In the genomic region with DNA sequence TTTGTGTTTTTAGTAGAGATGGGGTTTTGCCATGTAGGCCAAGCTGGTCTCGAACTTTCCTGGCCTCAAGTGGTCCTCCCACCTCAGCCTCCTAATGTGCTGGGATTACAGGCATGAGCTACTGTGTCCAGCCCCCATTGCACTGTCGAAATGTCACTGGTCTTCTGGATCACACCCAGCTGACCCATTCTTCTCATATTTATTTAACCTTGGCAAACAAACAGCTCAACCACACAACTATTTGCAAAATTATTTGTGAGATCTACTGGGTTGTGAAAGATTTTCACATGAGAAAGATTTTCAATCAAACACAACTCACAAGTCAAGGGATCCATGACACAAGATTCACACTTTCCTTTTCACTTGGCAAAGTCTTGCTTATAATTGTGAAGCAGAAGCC, we compare ENCODE assay signal across 25 cellular contexts. TPM values are rescaled to one million over a fixed set of nuclear protein-coding genes. Genes with fewer than 3 reads are reported as not detected.
DNase-seq lines count a peak whose midpoint lies in the region; ATAC-seq and TF ChIP-seq lines count a peak whose summit lies in the region.
"Had no signal": no experiment of that assay in that cellular context is flagged by ENCODE, and none has a peak within 500 bp of the region (broad histone marks: within the 10 kb centered on the region; RNA-seq: fewer than 3 reads in every experiment).

No MANE protein-coding gene starts in this region.

- no peak overlapping the region for H3K9ac ChIP-seq in liver (ENCODE audit: low read depth in 1 of 2, low read length in 2 of 2)
- H3K9ac ChIP-seq: BLaER1 treated with 17β-estradiol and CSF1 and Interleukin-3, amounts not matched to agents 10 nM and 100 nM; GM23248 had no signal

- TF ChIP-seq CTCF in liver (IDR thresholded peaks at IDR 0.05; ENCODE audit: low read depth, low read length, missing input control): no peak
- TF ChIP-seq CTCF in sigmoid colon (IDR thresholded peaks at IDR 0.05): no peak

- H3K27ac ChIP-seq in liver (ENCODE audit: low read depth in 1 of 2, low read length in 2 of 2) (no peak overlapping the region), sigmoid colon (no peak overlapping the region)
- H3K27ac ChIP-seq: A549; BLaER1 treated with 17β-estradiol and CSF1 and Interleukin-3, amounts not matched to agents 10 nM and 100 nM; GM23248 had no signal

- ATAC-seq in Right ventricle myocardium superior (ENCODE audit: poor library complexity) (no peak), HG02870 (IDR thresholded peaks at IDR 0.05; ENCODE audit: unreplicated experiment) (no peak), HG02840 (IDR thresholded peaks at IDR 0.05; ENCODE audit: low FRiP score, unreplicated experiment) (no peak)
- ATAC-seq: A549, GM12878, HCT116 had no signal

- WGBS in liver: 55% methylated on average over 2 of the region's 2 CpGs
- WGBS in sigmoid colon, 2 donors: 47 to 79% methylated on average over 2 of the region's 2 CpGs

- TF ChIP-seq POLR2A in sigmoid colon (IDR thresholded peaks at IDR 0.05): no peak

- TF ChIP-seq EP300 in sigmoid colon (IDR thresholded peaks at IDR 0.05): no peak

- H3K36me3 ChIP-seq in liver (ENCODE audit: control insufficient read depth in 4 of 4, insufficient read depth in 3 of 4, low read depth in 1 of 4, low read length in 3 of 4): no peaks in the 10 kb centered on the region
- no peaks in the 10 kb centered on the region for H3K36me3 ChIP-seq in sigmoid colon
- H3K36me3 ChIP-seq: BE2C; BLaER1 treated with 17β-estradiol and CSF1 and Interleukin-3, amounts not matched to agents 10 nM and 100 nM had no signal

- H3K4me3 ChIP-seq in liver (ENCODE audit: low read depth in 1 of 3, low read length in 3 of 3) (no peak overlapping the region), sigmoid colon (no peak overlapping the region)
- H3K4me3 ChIP-seq: A549; BLaER1 treated with 17β-estradiol and CSF1 and Interleukin-3, amounts not matched to agents 10 nM and 100 nM; GM12878; GM23248 had no signal

- H3K4me1 ChIP-seq in liver (ENCODE audit: control insufficient read depth in 4 of 4, insufficient read depth in 4 of 4, low read length in 3 of 4) (peaks cover 0 to 8% (median 4%) of the 10 kb centered on the region in 4 donors), sigmoid colon (no peaks in the 10 kb centered on the region)
- H3K4me1 ChIP-seq: A549, BE2C had no signal

- intact Hi-C loops in cardiac septum (cut with DNase I) (no loop called here), Right ventricle myocardium superior (cut with DNase I) (no loop called here), sigmoid colon (cut with DNase I) (no loop called here)

- no peaks in the 10 kb centered on the region for H3K27me3 ChIP-seq in liver (ENCODE audit: control insufficient read depth in 4 of 4, insufficient read depth in 4 of 4, low read length in 3 of 4)
- no peaks in the 10 kb centered on the region for H3K27me3 ChIP-seq in sigmoid colon
- H3K27me3 ChIP-seq: BE2C; BLaER1 treated with 17β-estradiol and CSF1 and Interleukin-3, amounts not matched to agents 10 nM and 100 nM had no signal

- no peaks in the 10 kb centered on the region for H3K9me3 ChIP-seq in liver (ENCODE audit: control insufficient read depth in 4 of 4, low read length in 3 of 4)
- H3K9me3 ChIP-seq in sigmoid colon: no peaks in the 10 kb centered on the region
- H3K9me3 ChIP-seq: A549, BE2C had no signal

- no peak for TF ChIP-seq RAD21 in liver (IDR thresholded peaks at IDR 0.05)

- DNase-seq in cardiac septum (ENCODE audit: low spot score) (peak; percentile 7), Right ventricle myocardium superior (no peak), sigmoid colon (peak; percentile 46), amniotic stem cell (lab: John Stamatoyannopoulos, UW) (no peak)
- DNase-seq: 8988T; ACHN; AML-193; BE2C; CD4-positive, alpha-beta T cell; CD8-positive, alpha-beta memory T cell; DMS 273 treated with DMSO at 0.1 percent for 48 hours; DMS79; EL; GDM1; GM23248; H9 had no signal

TF ChIP-seq in liver, 16 proteins besides CTCF, POLR2A, EP300 and RAD21:
- TF ChIP-seq RXRA (IDR thresholded peaks at IDR 0.05) (peak in 1 of 2 donors; percentile 71), YY1 (IDR thresholded peaks at IDR 0.05) (peak; percentile 21), NR2F2 (IDR thresholded peaks at IDR 0.05) (no peak), FOXA1 (IDR thresholded peaks at IDR 0.05) (peak; percentile 35), FOXA2 (IDR thresholded peaks at IDR 0.05) (peak; percentile 78), HNF4A (conservative IDR thresholded peaks at IDR 0.05) (peak in 1 of 2 donors; percentile 53)
- TF ChIP-seq, protein P1, sequence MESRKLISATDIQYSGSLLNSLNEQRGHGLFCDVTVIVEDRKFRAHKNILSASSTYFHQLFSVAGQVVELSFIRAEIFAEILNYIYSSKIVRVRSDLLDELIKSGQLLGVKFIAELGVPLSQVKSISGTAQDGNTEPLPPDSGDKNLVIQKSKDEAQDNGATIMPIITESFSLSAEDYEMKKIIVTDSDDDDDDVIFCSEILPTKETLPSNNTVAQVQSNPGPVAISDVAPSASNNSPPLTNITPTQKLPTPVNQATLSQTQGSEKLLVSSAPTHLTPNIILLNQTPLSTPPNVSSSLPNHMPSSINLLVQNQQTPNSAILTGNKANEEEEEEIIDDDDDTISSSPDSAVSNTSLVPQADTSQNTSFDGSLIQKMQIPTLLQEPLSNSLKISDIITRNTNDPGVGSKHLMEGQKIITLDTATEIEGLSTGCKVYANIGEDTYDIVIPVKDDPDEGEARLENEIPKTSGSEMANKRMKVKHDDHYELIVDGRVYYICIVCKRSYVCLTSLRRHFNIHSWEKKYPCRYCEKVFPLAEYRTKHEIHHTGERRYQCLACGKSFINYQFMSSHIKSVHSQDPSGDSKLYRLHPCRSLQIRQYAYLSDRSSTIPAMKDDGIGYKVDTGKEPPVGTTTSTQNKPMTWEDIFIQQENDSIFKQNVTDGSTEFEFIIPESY (IDR thresholded peaks at IDR 0.05): no peak

RNA-seq across cellular contexts. Expression of a gene that starts 1.9 kb away (rescaled TPM):
- total RNA-seq in cardiac septum (not detected), Right ventricle myocardium superior (not detected), liver (not detected), sigmoid colon (not detected)
- polyA plus RNA-seq in liver (not detected), sigmoid colon (not detected)
- total RNA-seq: CD4-positive, alpha-beta T cell; CD8-positive, alpha-beta memory T cell; GM12878; GM23248; H1; H9 had no signal
- polyA plus RNA-seq: A549; CD14-positive monocyte; CD8-positive, alpha-beta memory T cell; GM12878; GM23248; H1 had no signal

RNA-seq across cellular contexts. Expression of a gene that starts 35.5 kb away (rescaled TPM):
- total RNA-seq in cardiac septum: not detected
- total RNA-seq in Right ventricle myocardium superior: not detected
- not detected for total RNA-seq in liver
- polyA plus RNA-seq in liver: not detected
- not detected for total RNA-seq in sigmoid colon
- not detected for polyA plus RNA-seq in sigmoid colon
- total RNA-seq: CD4-positive, alpha-beta T cell; CD8-positive, alpha-beta memory T cell; GM12878; GM23248; H9 had no signal
- polyA plus RNA-seq: A549; CD8-positive, alpha-beta memory T cell; GM12878; GM23248 had no signal

Comparison
In these comparisons a context has a peak if more than half of its experiments do, and no peak if none do; other contexts are left out.
1. DNase-seq: peak in cardiac septum (single experiment) and sigmoid colon (single experiment); none in Right ventricle myocardium superior (single experiment) and amniotic stem cell (single experiment).